Comparison of ENCODE assay signal across 16 cellular contexts in the genomic region with DNA sequence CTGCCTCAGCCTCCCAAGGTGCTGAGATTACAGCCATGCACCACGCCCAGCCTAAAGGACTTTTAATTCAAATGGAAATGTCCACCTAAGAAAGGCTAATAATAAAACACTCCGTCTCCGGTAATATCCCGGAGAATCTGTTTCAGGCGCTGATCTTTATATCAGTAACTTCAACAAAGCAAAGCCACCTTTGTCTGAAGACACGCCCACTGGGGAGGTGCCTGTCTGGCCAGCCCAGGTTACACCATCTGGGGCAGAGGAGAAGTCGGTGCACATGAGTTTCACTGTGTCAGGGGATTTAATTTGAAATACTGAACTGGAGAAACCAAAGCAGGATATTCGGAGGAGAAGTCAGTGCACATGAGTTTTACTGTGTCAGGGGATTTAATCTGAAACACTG. TPM values are rescaled to one million over a fixed set of nuclear protein-coding genes. Genes with fewer than 3 reads are reported as not detected.
DNase-seq lines count a peak whose midpoint lies in the region; ATAC-seq and TF ChIP-seq lines count a peak whose summit lies in the region.
"Had no signal": no experiment of that assay in that cellular context is flagged by ENCODE, and none has a peak within 500 bp of the region (broad histone marks: within the 10 kb centered on the region; RNA-seq: fewer than 3 reads in every experiment).

No MANE protein-coding gene starts in this region.

- H3K4me3 ChIP-seq in CD4-positive, CD25-positive, alpha-beta regulatory T cell (ENCODE audit: low read depth, low read length), result no peak overlapping the region
- peak overlapping the region in 2 of 4 donors; percentile 18 to 23 for H3K4me3 ChIP-seq in Peyer's patch
- H3K4me3 ChIP-seq in right atrium auricular region, result no peak overlapping the region

- ATAC-seq in CD4-positive, CD25-positive, alpha-beta regulatory T cell (ENCODE audit: low read depth in 2 of 2), result no peak

- peaks cover 0 to 1% (median 0%) of the 10 kb centered on the region in 7 donors for H3K9me3 Mint-ChIP-seq in CD4-positive, CD25-positive, alpha-beta regulatory T cell
- no peaks in the 10 kb centered on the region for H3K9me3 Mint-ChIP-seq in progenitor cell of endocrine pancreas (ENCODE audit: low read depth)
- H3K9me3 Mint-ChIP-seq: activated CD4-positive, alpha-beta memory T cell treated with anti-CD3 and anti-CD28 coated beads for 36 hours; T-helper 1 cell treated with Interleukin-12 subunit alpha and Interleukin-12 subunit beta and Interleukin-4 antibody, amounts not matched to agents 30 μg/mL and 1 μg/mL, for 36 hours had no signal

- H3K27me3 Mint-ChIP-seq in CD4-positive, CD25-positive, alpha-beta regulatory T cell, result peaks cover 44% of the 10 kb centered on the region
- no peaks in the 10 kb centered on the region for H3K27me3 Mint-ChIP-seq in progenitor cell of endocrine pancreas
- H3K27me3 Mint-ChIP-seq: activated CD4-positive, alpha-beta memory T cell treated with anti-CD3 and anti-CD28 coated beads for 36 hours had no signal

- H3K27ac ChIP-seq in CD4-positive, CD25-positive, alpha-beta regulatory T cell (ENCODE audit: insufficient read depth, low read length, poor library complexity, severe bottlenecking), result no peak overlapping the region
- H3K27ac ChIP-seq in Peyer's patch (peak overlapping the region in 3 of 4 donors; percentile 51 to 64 (median 63)), right atrium auricular region (peak overlapping the region; percentile 71 to 77)

- TF ChIP-seq CTCF in Peyer's patch (IDR thresholded peaks at IDR 0.05), result no peak
- TF ChIP-seq CTCF in right atrium auricular region (IDR thresholded peaks at IDR 0.05), result no peak
- no peak for TF ChIP-seq CTCF in progenitor cell of endocrine pancreas (IDR thresholded peaks at IDR 0.05; ENCODE audit: unreplicated experiment)

- TF ChIP-seq POLR2A in Peyer's patch (IDR thresholded peaks at IDR 0.05), result peak in 1 of 2 donors; percentile 19

- no peak overlapping the region for H3K4me3 Mint-ChIP-seq in CD4-positive, CD25-positive, alpha-beta regulatory T cell
- peak overlapping the region; percentile 88 for H3K4me3 Mint-ChIP-seq in progenitor cell of endocrine pancreas (ENCODE audit: low read depth)
- H3K4me3 Mint-ChIP-seq: activated CD4-positive, alpha-beta memory T cell treated with anti-CD3 and anti-CD28 coated beads for 36 hours; T-helper 1 cell treated with Interleukin-12 subunit alpha and Interleukin-12 subunit beta and Interleukin-4 antibody, amounts not matched to agents 30 μg/mL and 1 μg/mL, for 36 hours had no signal

- H3K36me3 Mint-ChIP-seq in CD4-positive, CD25-positive, alpha-beta regulatory T cell, result peaks cover 7% of the 10 kb centered on the region
- peaks cover 13% of the 10 kb centered on the region for H3K36me3 Mint-ChIP-seq in progenitor cell of endocrine pancreas (ENCODE audit: insufficient read depth)
- H3K36me3 Mint-ChIP-seq: activated CD4-positive, alpha-beta memory T cell treated with anti-CD3 and anti-CD28 coated beads for 36 hours had no signal

- no peaks in the 10 kb centered on the region for H3K27me3 ChIP-seq in CD4-positive, CD25-positive, alpha-beta regulatory T cell (ENCODE audit: control insufficient read depth, insufficient read depth, low read length)
- H3K27me3 ChIP-seq in Peyer's patch (no peaks in the 10 kb centered on the region), right atrium auricular region (no peaks in the 10 kb centered on the region)

- no peaks in the 10 kb centered on the region for H3K9me3 ChIP-seq in CD4-positive, CD25-positive, alpha-beta regulatory T cell (ENCODE audit: control insufficient read depth in 2 of 2, low read length in 2 of 2)
- H3K9me3 ChIP-seq in Peyer's patch (no peaks in the 10 kb centered on the region), right atrium auricular region (no peaks in the 10 kb centered on the region)

- H3K36me3 ChIP-seq in CD4-positive, CD25-positive, alpha-beta regulatory T cell (ENCODE audit: control insufficient read depth, insufficient read depth, low read length), result no peaks in the 10 kb centered on the region
- H3K36me3 ChIP-seq in Peyer's patch (peaks cover 0 to 21% (median 0%) of the 10 kb centered on the region in 3 donors), right atrium auricular region (no peaks in the 10 kb centered on the region)

- H3K4me1 ChIP-seq in CD4-positive, CD25-positive, alpha-beta regulatory T cell (ENCODE audit: control insufficient read depth, insufficient read depth, low read length, poor library complexity, severe bottlenecking), result no peaks in the 10 kb centered on the region
- H3K4me1 ChIP-seq in Peyer's patch (peaks cover 0 to 85% (median 1%) of the 10 kb centered on the region in 4 donors), right atrium auricular region (peaks cover 0 to 68% of the 10 kb centered on the region in 2 donors)

- peaks cover 0 to 58% (median 5%) of the 10 kb centered on the region in 4 donors for H3K4me1 Mint-ChIP-seq in CD4-positive, CD25-positive, alpha-beta regulatory T cell
- peaks cover 56% of the 10 kb centered on the region for H3K4me1 Mint-ChIP-seq in progenitor cell of endocrine pancreas (ENCODE audit: low read depth)

- H3K27ac Mint-ChIP-seq in CD4-positive, CD25-positive, alpha-beta regulatory T cell, result peak overlapping the region; percentile 2 to 79 (median 39)
- peak overlapping the region; percentile 90 for H3K27ac Mint-ChIP-seq in progenitor cell of endocrine pancreas
- H3K27ac Mint-ChIP-seq: activated CD4-positive, alpha-beta memory T cell treated with anti-CD3 and anti-CD28 coated beads for 36 hours; T-helper 1 cell treated with Interleukin-12 subunit alpha and Interleukin-12 subunit beta and Interleukin-4 antibody, amounts not matched to agents 30 μg/mL and 1 μg/mL, for 36 hours had no signal

- DNase-seq in CD4-positive, CD25-positive, alpha-beta regulatory T cell, result no peak
- DNase-seq in Peyer's patch, result peak in 2 of 3 donors; percentile 78 to 86
- DNase-seq in right atrium auricular region (ENCODE audit: low spot score), result no peak
- DNase-seq in progenitor cell of endocrine pancreas (ENCODE audit: low spot score, unreplicated experiment), result no peak
- DNase-seq in pons (ENCODE audit: low spot score), result no peak
- DNase-seq in NCI-H1105 (lab: John Stamatoyannopoulos, UW), result no peak
- DNase-seq in activated T-cell treated with anti-CD3 and anti-CD28 coated beads, Interleukin-2, amount 50 U/mL, for 1 hour, result no peak
- DNase-seq in activated CD4-positive, CD25-positive, alpha-beta regulatory T cell (lab: John Stamatoyannopoulos, UW), result no peak
- DNase-seq: activated CD4-positive, alpha-beta memory T cell treated with anti-CD3 and anti-CD28 coated beads for 36 hours; activated naive CD4-positive, alpha-beta T cell treated with anti-CD3 and anti-CD28 coated beads, Interleukin-2, amount 50 U/mL, for 16 hours; AML-193; foreskin fibroblast; GF-D8; kidney; NCI-H2227 treated with DMSO at 0.1 percent for 48 hours had no signal

RNA-seq across cellular contexts. Expression of a gene that starts 9.4 kb away (rescaled TPM):
- 3.9 TPM for total RNA-seq in CD4-positive, CD25-positive, alpha-beta regulatory T cell
- 10 to 100 TPM; 17.3 to 79.9 (median 40.7) TPM for polyA plus RNA-seq in CD4-positive, CD25-positive, alpha-beta regulatory T cell
- 100 to 1,000 TPM; 170 to 462 (median 219) TPM for total RNA-seq in Peyer's patch
- 100 to 1,000 TPM; 181 to 184 TPM for total RNA-seq in right atrium auricular region
- 220 and 226 TPM in 2 replicates for total RNA-seq in progenitor cell of endocrine pancreas

RNA-seq across cellular contexts. Expression of a gene that starts 37.7 kb away (rescaled TPM):
- 27.4 TPM for total RNA-seq in CD4-positive, CD25-positive, alpha-beta regulatory T cell
- 100 to 1,000 TPM in 1 of 4 donors, 10 to 100 TPM in 3; 57.5 to 109 (median 68.6) TPM for polyA plus RNA-seq in CD4-positive, CD25-positive, alpha-beta regulatory T cell
- total RNA-seq in Peyer's patch, result 10 to 100 TPM; 22.1 to 60.8 (median 29.3) TPM
- 10 to 100 TPM; 37.6 to 68.1 TPM for total RNA-seq in right atrium auricular region
- 41.3 and 45.8 TPM in 2 replicates for total RNA-seq in progenitor cell of endocrine pancreas

RNA-seq across cellular contexts. Expression of a gene that starts 58.9 kb away (rescaled TPM):
- total RNA-seq in CD4-positive, CD25-positive, alpha-beta regulatory T cell, result 48.1 TPM
- 10 to 100 TPM; 29.1 to 46.2 (median 37.1) TPM for polyA plus RNA-seq in CD4-positive, CD25-positive, alpha-beta regulatory T cell
- 10 to 100 TPM in 1 of 4 donors, 1 to 10 TPM in 3; 2.9 to 13.2 (median 4.0) TPM for total RNA-seq in Peyer's patch
- 10 to 100 TPM; 11.2 to 17.5 TPM for total RNA-seq in right atrium auricular region
- total RNA-seq in progenitor cell of endocrine pancreas, result 6.5 and 7.6 TPM in 2 replicates

Comparison
In these comparisons a context has a peak if more than half of its experiments do, and no peak if none do; other contexts are left out.
1. DNase-seq: peak in Peyer's patch (2 of 3); none in CD4-positive, CD25-positive, alpha-beta regulatory T cell (0 of 3), right atrium auricular region (single experiment), progenitor cell of endocrine pancreas (single experiment), pons (single experiment), NCI-H1105 (single experiment), activated T-cell treated with anti-CD3 and anti-CD28 coated beads, Interleukin-2, amount 50 U/mL, for 1 hour (single experiment) and activated CD4-positive, CD25-positive, alpha-beta regulatory T cell (0 of 4).
2. RNA of a gene that starts 9.4 kb away (total RNA-seq): 170 to 462 TPM in Peyer's patch, 220 to 226 TPM in progenitor cell of endocrine pancreas and 181 to 184 TPM in right atrium auricular region; 3.9 TPM in CD4-positive, CD25-positive, alpha-beta regulatory T cell (single experiment); every median in the first group is over 10 times any median in the second.